ENCODE assay signal across 12 cellular contexts in genomic region chr6:158558415-158559306, GRCh38. TPM values are rescaled to one million over a fixed set of nuclear protein-coding genes. Genes with fewer than 3 reads are reported as not detected.
DNase-seq lines count a peak whose midpoint lies in the region; ATAC-seq, FAIRE-seq and TF ChIP-seq lines count a peak whose summit lies in the region.
"Had no signal": no experiment of that assay in that cellular context is flagged by ENCODE, and none has a peak within 500 bp of the region (broad histone marks: within the 10 kb centered on the region; RNA-seq: fewer than 3 reads in every experiment).

No MANE protein-coding gene starts in this region.

- H3K4me2 ChIP-seq in Loucy (ENCODE audit: low read depth, low read length, poor library complexity, severe bottlenecking) (peak overlapping the region; percentile 82), mammary epithelial cell (ENCODE audit: insufficient read depth, low read depth, low read length) (no peak overlapping the region)

- TF ChIP-seq CTCF in CD8-positive, alpha-beta T cell (IDR thresholded peaks at IDR 0.05) = no peak
- no peak for TF ChIP-seq CTCF in Loucy (conservative IDR thresholded peaks at IDR 0.05; ENCODE audit: low read length)
- no peak for TF ChIP-seq CTCF in mammary epithelial cell (conservative IDR thresholded peaks at IDR 0.05 in 1 of 2, IDR thresholded peaks at IDR 0.05 in 1 of 2; ENCODE audit: extremely low read depth in 1 of 2, insufficient read depth in 1 of 2, low read depth in 1 of 2, low read length in 2 of 2)
- no peak for TF ChIP-seq CTCF in nephron (IDR thresholded peaks at IDR 0.05; ENCODE audit: unreplicated experiment in 3 of 3)
- no peak for TF ChIP-seq CTCF in kidney (IDR thresholded peaks at IDR 0.05; ENCODE audit: borderline replicate concordance, extremely low read depth, insufficient read depth)

- H3K4me3 Mint-ChIP-seq in CD8-positive, alpha-beta T cell = peak overlapping the region; percentile 70
- H3K4me3 Mint-ChIP-seq in nephron = peak overlapping the region; percentile 76 to 87 (median 84)

- H4K20me1 ChIP-seq in Loucy (ENCODE audit: insufficient read depth, low read length, poor library complexity, severe bottlenecking) (peaks cover 22% of the 10 kb centered on the region), mammary epithelial cell (ENCODE audit: insufficient read depth, low read length) (no peaks in the 10 kb centered on the region)

- no peak for ATAC-seq in CD8-positive, alpha-beta T cell
- ATAC-seq in GM19023 (IDR thresholded peaks at IDR 0.05; ENCODE audit: unreplicated experiment) = no peak

- no peaks in the 10 kb centered on the region for H3K9me2 ChIP-seq in Loucy (replicated peaks; ENCODE audit: low read depth, low read length)

- H3K79me2 ChIP-seq in Loucy (ENCODE audit: insufficient read depth, low read length) (peaks cover 32% of the 10 kb centered on the region), mammary epithelial cell (ENCODE audit: insufficient read depth, low read length) (peaks cover 37% of the 10 kb centered on the region)

- WGBS in mammary epithelial cell (ENCODE audit: low coverage, missing lambda C conversion rate) = 82% methylated on average over 14 of the region's 14 CpGs

- intact Hi-C loops in CD8-positive, alpha-beta T cell (cut with DNase I, micrococcal nuclease) = no loop called here
- intact Hi-C loops in mammary epithelial cell (cut with micrococcal nuclease) (no loop called here), kidney (cut with DNase I) (no loop called here)

- H2AFZ ChIP-seq in Loucy (ENCODE audit: low read length) (no peak overlapping the region; the same call in 1 of the 2 replicates), mammary epithelial cell (ENCODE audit: low read depth, low read length) (peak overlapping the region; percentile 95)

- H3K9me3 Mint-ChIP-seq in CD8-positive, alpha-beta T cell = no peaks in the 10 kb centered on the region
- no peaks in the 10 kb centered on the region for H3K9me3 Mint-ChIP-seq in nephron

- H3K9me3 ChIP-seq in CD8-positive, alpha-beta T cell (ENCODE audit: low read length) = no peaks in the 10 kb centered on the region
- H3K9me3 ChIP-seq in Loucy (ENCODE audit: insufficient read depth, low read depth, low read length) (no peaks in the 10 kb centered on the region), mammary epithelial cell (replicated peaks; ENCODE audit: insufficient read depth, low read length) (no peaks in the 10 kb centered on the region), kidney (ENCODE audit: control insufficient read depth in 1 of 2, low read length in 2 of 2) (no peaks in the 10 kb centered on the region)
- H3K9me3 ChIP-seq: uterus had no signal

- H3K27ac ChIP-seq in CD8-positive, alpha-beta T cell (ENCODE audit: low read depth, low read length) = no peak overlapping the region
- H3K27ac ChIP-seq in mammary epithelial cell (ENCODE audit: insufficient read depth, low read depth, low read length) (no peak overlapping the region), kidney (ENCODE audit: low read depth in 2 of 2, low read length in 2 of 2) (no peak overlapping the region)

- H3K4me1 ChIP-seq in CD8-positive, alpha-beta T cell (ENCODE audit: insufficient read depth, low read length) = peaks cover 27% of the 10 kb centered on the region
- H3K4me1 ChIP-seq in Loucy (ENCODE audit: insufficient read depth, low read length, poor library complexity, severe bottlenecking) = peaks cover 26% of the 10 kb centered on the region
- H3K4me1 ChIP-seq in mammary epithelial cell (ENCODE audit: insufficient read depth, low read length) = peaks cover 24% of the 10 kb centered on the region
- H3K4me1 ChIP-seq in kidney (ENCODE audit: control insufficient read depth in 1 of 2, insufficient read depth in 1 of 2, low read depth in 1 of 2, low read length in 2 of 2) = peaks cover 3 to 12% of the 10 kb centered on the region in 2 donors

- H3K9ac ChIP-seq in Loucy (ENCODE audit: low read depth, low read length, poor library complexity, severe bottlenecking) = no peak overlapping the region
- no peak overlapping the region for H3K9ac ChIP-seq in mammary epithelial cell (ENCODE audit: insufficient read depth, low read length)
- H3K9ac ChIP-seq in kidney (ENCODE audit: low read length in 2 of 2) = no peak overlapping the region

- peak in 1 of 7 experiments; percentile 43 for DNase-seq in CD8-positive, alpha-beta T cell
- DNase-seq in mammary epithelial cell (no peak), kidney (no peak), NCI-H2196 treated with DMSO at 0.1 percent for 48 hours (lab: John Stamatoyannopoulos, UW; ENCODE audit: unreplicated experiment) (no peak), H4 (ENCODE audit: low spot score) (no peak)
- DNase-seq: cortex of kidney, hippocampal formation, NCI-H1694, uterus had no signal

- H3K27ac Mint-ChIP-seq in CD8-positive, alpha-beta T cell = peak overlapping the region; percentile 63
- H3K27ac Mint-ChIP-seq in nephron = peak overlapping the region; percentile 12 to 62 (median 52)

- peaks cover 33% of the 10 kb centered on the region for H3K4me1 Mint-ChIP-seq in CD8-positive, alpha-beta T cell (ENCODE audit: low read depth)
- peaks cover 26% of the 10 kb centered on the region for H3K4me1 Mint-ChIP-seq in nephron

- CTCF ChIA-PET in CD8-positive, alpha-beta T cell (lab: Charles Lee) = interaction anchor here (0.8 to 0.9 kb wide), 2 partner anchors 10 to 133 kb away, joined by 3 read pairs; no protein-coding TSS in a partner anchor
- CTCF ChIA-PET in mammary epithelial cell (lab: Charles Lee; ENCODE audit: low non-redundant PET) = no interaction called here

- no peaks in the 10 kb centered on the region for H3K27me3 Mint-ChIP-seq in CD8-positive, alpha-beta T cell (ENCODE audit: low read depth)
- H3K27me3 Mint-ChIP-seq in nephron (ENCODE audit: low read depth) = peaks cover 3% of the 10 kb centered on the region

- no peaks in the 10 kb centered on the region for H3F3A ChIP-seq in Loucy (ENCODE audit: low read depth)

- no peak for FAIRE-seq in kidney (lab: Jason Lieb, UNC)

- H3K4me3 ChIP-seq in CD8-positive, alpha-beta T cell (ENCODE audit: low read depth, low read length) = no peak overlapping the region
- H3K4me3 ChIP-seq in Loucy (ENCODE audit: low read length, poor library complexity, severe bottlenecking) (no peak overlapping the region), mammary epithelial cell (replicated peaks in 1 of 3; ENCODE audit: insufficient read depth in 1 of 3, low read depth in 2 of 3, low read length in 3 of 3) (no peak overlapping the region), kidney (ENCODE audit: low read length in 2 of 2) (no peak overlapping the region)

- POLR2A ChIA-PET in CD8-positive, alpha-beta T cell (lab: Charles Lee) = interaction anchor here (1.2 to 1.5 kb wide), 2 partner anchors 10 to 94 kb away, joined by 3 to 4 read pairs; no protein-coding TSS in a partner anchor

- in situ Hi-C loops in mammary epithelial cell (cut with MboI; ENCODE audit: low sequenced_read_pairs in 2 of 2) = no loop called here

- dilution Hi-C loops in mammary epithelial cell (cut with HindIII; ENCODE audit: low sequenced_read_pairs) = loop anchor here (5.0 kb wide), 1 partner anchor 51 kb away; no protein-coding TSS in a partner anchor

- H3K36me3 ChIP-seq in CD8-positive, alpha-beta T cell (ENCODE audit: insufficient read depth, low read length) = no peaks in the 10 kb centered on the region
- H3K36me3 ChIP-seq in Loucy (ENCODE audit: insufficient read depth, low read length) (no peaks in the 10 kb centered on the region), mammary epithelial cell (ENCODE audit: insufficient read depth, low read length) (no peaks in the 10 kb centered on the region), kidney (ENCODE audit: control insufficient read depth in 1 of 2, insufficient read depth in 2 of 2, low read length in 2 of 2) (no peaks in the 10 kb centered on the region)
- H3K36me3 ChIP-seq: uterus had no signal

- peaks cover 2% of the 10 kb centered on the region for H3K36me3 Mint-ChIP-seq in CD8-positive, alpha-beta T cell
- H3K36me3 Mint-ChIP-seq in nephron (ENCODE audit: low read depth) = no peaks in the 10 kb centered on the region

- H3K27me3 ChIP-seq in CD8-positive, alpha-beta T cell (ENCODE audit: insufficient read depth, low read length) = no peaks in the 10 kb centered on the region
- H3K27me3 ChIP-seq in Loucy (ENCODE audit: insufficient read depth, low read length, poor library complexity, severe bottlenecking) (no peaks in the 10 kb centered on the region), mammary epithelial cell (ENCODE audit: insufficient read depth, low read length) (no peaks in the 10 kb centered on the region)
- H3K27me3 ChIP-seq: uterus had no signal

- BruUV-seq in mammary epithelial cell (replicated peaks; lab: Mats Ljungman, UMichigan) = no TSS peak

RNA-seq across cellular contexts. Expression of gene TMEM181, which starts 1.2 kb away (rescaled TPM):
- total RNA-seq in CD8-positive, alpha-beta T cell = 10 to 100 TPM in 1 of 2 experiments, 1 to 10 TPM in 1; 9.3 to 10.3 TPM
- total RNA-seq in mammary epithelial cell (10 to 100 TPM; 29.8 to 45.3 TPM), kidney (19.9 TPM)
- polyA plus RNA-seq in mammary epithelial cell (14.8 TPM), kidney (ENCODE audit: insufficient read depth, low read depth, low replicate concordance) (6.9 TPM)
- 15.7 TPM for polyA minus RNA-seq in mammary epithelial cell
- 16.1 and 18.8 TPM in 2 replicates for total RNA-seq in H4 (2014; rRNA removed; shearing (Covaris generic))
